In the genomic region with DNA sequence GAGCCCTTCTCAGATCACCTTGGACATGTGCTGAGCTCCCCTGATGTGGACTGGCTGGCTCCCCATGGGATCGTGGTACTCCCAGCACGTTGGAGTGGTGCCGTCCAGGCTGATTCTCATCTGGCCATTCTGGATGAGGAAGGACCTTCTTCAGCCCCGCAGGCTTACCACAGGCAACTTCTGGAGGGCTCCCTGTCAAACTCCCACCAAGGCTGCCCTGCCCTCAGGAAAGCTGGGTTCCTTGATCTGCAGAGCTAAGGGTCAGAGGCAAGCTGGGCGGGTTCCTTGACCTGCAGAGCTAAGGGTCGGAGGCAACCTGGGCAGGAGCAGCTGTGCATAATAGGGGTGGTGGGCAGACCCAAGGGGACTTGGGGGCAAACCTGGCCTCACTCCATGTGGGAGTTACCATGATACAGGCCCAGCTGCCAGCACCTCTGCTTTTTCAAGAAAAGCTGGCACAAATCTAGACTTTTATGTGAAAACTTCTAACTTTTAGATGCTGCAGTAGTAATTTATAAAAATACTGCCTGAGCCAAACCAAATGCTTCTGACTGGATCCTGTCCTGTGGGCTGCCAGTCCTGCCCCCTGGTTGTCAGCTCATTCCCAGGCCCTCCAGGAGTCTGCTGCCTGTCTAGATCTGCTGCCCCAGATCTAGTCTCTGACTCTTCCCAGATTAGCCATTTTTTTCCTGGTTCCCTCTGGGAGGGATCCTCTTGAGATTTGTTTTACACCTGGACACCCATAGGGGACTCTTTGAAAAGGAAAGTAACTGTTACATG, we compare ENCODE assay signal across 24 cellular contexts. TPM values are rescaled to one million over a fixed set of nuclear protein-coding genes. Genes with fewer than 3 reads are reported as not detected.
A peak's percentile ranks its signal among the peaks of the same experiment; 100 is the strongest.
DNase-seq lines count a peak whose midpoint lies in the region; ATAC-seq, FAIRE-seq and TF ChIP-seq lines count a peak whose summit lies in the region.
"Had no signal": no experiment of that assay in that cellular context is flagged by ENCODE, and none has a peak within 500 bp of the region (broad histone marks: within the 10 kb centered on the region; RNA-seq: fewer than 3 reads in every experiment).

No MANE protein-coding gene starts in this region.

- POLR2A ChIA-PET in RWPE1 (lab: Yijun Ruan, JAX; ENCODE audit: low non-redundant PET) = no interaction called here
- POLR2A ChIA-PET in endothelial cell of umbilical vein (lab: Charles Lee) = no interaction called here

- H3K9me1 ChIP-seq in endothelial cell of umbilical vein (replicated peaks; ENCODE audit: control insufficient read depth, extremely low read depth, insufficient read depth, low read length) = no peaks in the 10 kb centered on the region

- no peak for FAIRE-seq in endothelial cell of umbilical vein (lab: Jason Lieb, UNC)
- FAIRE-seq: A549 had no signal

- H3K4me3 ChIP-seq in BLaER1 = no peak overlapping the region
- no peak overlapping the region for H3K4me3 ChIP-seq in endothelial cell of umbilical vein (replicated peaks in 1 of 3; ENCODE audit: insufficient read depth in 1 of 3, low read depth in 1 of 3, low read length in 3 of 3)
- H3K4me3 ChIP-seq in smooth muscle cell = no peak overlapping the region
- no peak overlapping the region for H3K4me3 ChIP-seq in aorta (ENCODE audit: low read length in 2 of 2)
- no peak overlapping the region for H3K4me3 ChIP-seq in foreskin fibroblast (ENCODE audit: low read depth in 1 of 2, low read length in 2 of 2)
- H3K4me3 ChIP-seq: A549 had no signal

- dilution Hi-C loops in endothelial cell of umbilical vein (cut with MboI; ENCODE audit: extremely low pct_ligation_motif_present, low sequenced_read_pairs) = no loop called here

- H3K27ac ChIP-seq in BLaER1 = no peak overlapping the region
- peak overlapping the region; percentile 85 for H3K27ac ChIP-seq in RWPE1
- no peak overlapping the region for H3K27ac ChIP-seq in endothelial cell of umbilical vein (ENCODE audit: insufficient read depth, low read depth, low read length)
- H3K27ac ChIP-seq in smooth muscle cell (ENCODE audit: low read depth) = no peak overlapping the region
- H3K27ac ChIP-seq in aorta (ENCODE audit: low read depth in 1 of 2, low read length in 2 of 2) = no peak overlapping the region
- H3K27ac ChIP-seq: A549, KMS-11 had no signal

- no peaks in the 10 kb centered on the region for H4K20me1 ChIP-seq in BLaER1
- no peaks in the 10 kb centered on the region for H4K20me1 ChIP-seq in endothelial cell of umbilical vein (replicated peaks; ENCODE audit: control insufficient read depth, extremely low read depth, insufficient read depth, low read length)
- H4K20me1 ChIP-seq in smooth muscle cell (ENCODE audit: low read depth) = no peaks in the 10 kb centered on the region

- no TSS peak for BruUV-seq in endothelial cell of umbilical vein (replicated peaks; lab: Mats Ljungman, UMichigan)

- no peak for TF ChIP-seq POLR2A in endothelial cell of umbilical vein (IDR thresholded peaks at IDR 0.05; ENCODE audit: low read depth, low read length)

- TF ChIP-seq CTCF in RWPE1 (conservative IDR thresholded peaks at IDR 0.05; ENCODE audit: low read depth) = no peak
- TF ChIP-seq CTCF in endothelial cell of umbilical vein (IDR thresholded peaks at IDR 0.05; ENCODE audit: extremely low read depth in 1 of 2, insufficient read depth in 1 of 2, low read depth in 1 of 2, low read length in 2 of 2) = no peak
- no peak for TF ChIP-seq CTCF in smooth muscle cell (IDR thresholded peaks at IDR 0.05; ENCODE audit: borderline replicate concordance, insufficient read depth, poor library complexity, severe bottlenecking)
- no peak for TF ChIP-seq CTCF in foreskin fibroblast (IDR thresholded peaks at IDR 0.05; ENCODE audit: low read depth, low read length)

- 87% methylated on average over 6 of the region's 6 CpGs for WGBS in smooth muscle cell (ENCODE audit: low lambda C conversion rate)
- 87 to 88% methylated on average over 6 of the region's 6 CpGs for WGBS in aorta, 2 donors

- H3K79me2 ChIP-seq in endothelial cell of umbilical vein (ENCODE audit: control insufficient read depth, insufficient read depth, low read length) (no peaks in the 10 kb centered on the region), smooth muscle cell (ENCODE audit: low read depth) (no peaks in the 10 kb centered on the region)

- CTCF ChIA-PET in RWPE1 (lab: Yijun Ruan, JAX) = interaction anchor here (0.7 kb wide), 1 partner anchor 93 kb away, joined by 3 read pairs; no protein-coding TSS in a partner anchor
- CTCF ChIA-PET in endothelial cell of umbilical vein (lab: Charles Lee) = interaction anchor here (1.3 to 3.9 kb wide), 7 partner anchors 9 to 29 kb away, joined by 3 to 22 read pairs (median 4); no protein-coding TSS in a partner anchor

- DNase-seq in RWPE1 (ENCODE audit: low spot score) (no peak), endothelial cell of umbilical vein (ENCODE audit: low read depth, low spot score) (no peak), smooth muscle cell (lab: John Stamatoyannopoulos, UW; ENCODE audit: unreplicated experiment) (no peak), aorta (no peak), foreskin fibroblast (no peak), hypothalamus (lab: John Stamatoyannopoulos, UW) (no peak)
- DNase-seq in activated effector memory CD4-positive, alpha-beta T cell treated with Interleukin-2 at 50 U/mL for 16 hours = no peak
- DNase-seq: COR-L47, DMS 273 treated with DMSO at 0.1 percent for 48 hours, DND-41, GOT3, NCI-H1048, NCI-H1436, NCI-H1930, NCI-H524, PC-3 had no signal

- H3K4me2 ChIP-seq in BLaER1 = peak overlapping the region; percentile 71
- no peak overlapping the region for H3K4me2 ChIP-seq in endothelial cell of umbilical vein (ENCODE audit: insufficient read depth, low read length)
- H3K4me2 ChIP-seq in smooth muscle cell = no peak overlapping the region
- H3K4me2 ChIP-seq: A549, KMS-11 had no signal

- H3K36me3 ChIP-seq in BLaER1 (no peaks in the 10 kb centered on the region), endothelial cell of umbilical vein (ENCODE audit: control insufficient read depth in 2 of 2, extremely low read depth in 1 of 2, insufficient read depth in 2 of 2, low read length in 2 of 2) (no peaks in the 10 kb centered on the region), smooth muscle cell (ENCODE audit: low read depth) (no peaks in the 10 kb centered on the region), aorta (ENCODE audit: control insufficient read depth in 1 of 2, insufficient read depth in 2 of 2, low read length in 1 of 2) (no peaks in the 10 kb centered on the region)

- H3K4me1 ChIP-seq in BLaER1 = peaks cover 17% of the 10 kb centered on the region
- H3K4me1 ChIP-seq in endothelial cell of umbilical vein (ENCODE audit: control insufficient read depth, extremely low read depth, insufficient read depth, low read length) = peaks cover 7% of the 10 kb centered on the region
- H3K4me1 ChIP-seq in smooth muscle cell (ENCODE audit: low read depth) = no peaks in the 10 kb centered on the region
- H3K4me1 ChIP-seq in aorta (ENCODE audit: control insufficient read depth in 1 of 2, insufficient read depth in 2 of 2, low read length in 2 of 2) = no peaks in the 10 kb centered on the region
- H3K4me1 ChIP-seq: A549 had no signal

- H3K9me3 ChIP-seq in BLaER1 = no peaks in the 10 kb centered on the region
- H3K9me3 ChIP-seq in endothelial cell of umbilical vein (replicated peaks; ENCODE audit: control insufficient read depth, insufficient read depth, low read length) = no peaks in the 10 kb centered on the region
- H3K9me3 ChIP-seq in smooth muscle cell (replicated peaks; ENCODE audit: low read depth) = no peaks in the 10 kb centered on the region
- H3K9me3 ChIP-seq in aorta (ENCODE audit: control insufficient read depth, low read length) = no peaks in the 10 kb centered on the region
- H3K9me3 ChIP-seq: A549 had no signal

- ATAC-seq in aorta (ENCODE audit: low FRiP score) = no peak
- ATAC-seq: A549, HCT116, PC-3 had no signal

- H3K9ac ChIP-seq in BLaER1 (no peak overlapping the region), endothelial cell of umbilical vein (replicated peaks; ENCODE audit: extremely low read depth, insufficient read depth, low read length) (no peak overlapping the region), smooth muscle cell (ENCODE audit: low read depth) (no peak overlapping the region)
- H3K9ac ChIP-seq: KMS-11 had no signal

- intact Hi-C loops in endothelial cell of umbilical vein (cut with micrococcal nuclease) (no loop called here), aorta (cut with DNase I) (no loop called here)

- H2AFZ ChIP-seq in endothelial cell of umbilical vein (ENCODE audit: low read depth, low read length) (peak overlapping the region; percentile 0), smooth muscle cell (ENCODE audit: low read depth) (peak overlapping the region; percentile 5)

- H3K27me3 ChIP-seq in BLaER1 (no peaks in the 10 kb centered on the region), endothelial cell of umbilical vein (ENCODE audit: control insufficient read depth in 2 of 2, insufficient read depth in 2 of 2, low read length in 2 of 2) (no peaks in the 10 kb centered on the region), smooth muscle cell (ENCODE audit: low read depth) (no peaks in the 10 kb centered on the region), aorta (ENCODE audit: control insufficient read depth in 1 of 2, insufficient read depth in 2 of 2, low read length in 1 of 2) (no peaks in the 10 kb centered on the region)

- no peaks in the 10 kb centered on the region for H3F3A ChIP-seq in smooth muscle cell (ENCODE audit: low read depth)

RNA-seq across cellular contexts. Expression of a gene that starts 5.6 kb away (rescaled TPM):
- total RNA-seq in endothelial cell of umbilical vein (not detected in 2 replicates), smooth muscle cell (0.76 and 2.1 TPM in 2 replicates), aorta (not detected)
- polyA plus RNA-seq in endothelial cell of umbilical vein (not detected in 2 replicates), smooth muscle cell (1.0 and 1.3 TPM in 2 replicates), aorta (not detected)
- not detected in 2 replicates for polyA plus RNA-seq in endothelial cell of umbilical vein (2011; cell fraction: cytosol; rRNA removed)
- not detected in 2 replicates for polyA plus RNA-seq in endothelial cell of umbilical vein (2011; cell fraction: nucleus; rRNA removed)
- polyA plus RNA-seq in endothelial cell of umbilical vein (2012) = 0.37 TPM in 1 of 2 replicates, not detected in the other
- polyA minus RNA-seq in endothelial cell of umbilical vein = not detected in 2 replicates
- polyA minus RNA-seq in endothelial cell of umbilical vein (2011; cell fraction: cytosol; rRNA and poly(A)+ RNA removed) = 3.1 TPM
- not detected in 2 replicates for polyA minus RNA-seq in endothelial cell of umbilical vein (2011; cell fraction: nucleus; rRNA and poly(A)+ RNA removed)
- total RNA-seq: G401, HT-29, M059J, PC-3, SK-MEL-5 had no signal
- polyA plus RNA-seq: A549 had no signal

RNA-seq across cellular contexts. Expression of a gene that starts 19.5 kb away (rescaled TPM):
- total RNA-seq in endothelial cell of umbilical vein (0.18 TPM in 1 of 2 replicates, not detected in the other), smooth muscle cell (not detected in 2 replicates), aorta (not detected)
- polyA plus RNA-seq in endothelial cell of umbilical vein (0.05 TPM in 1 of 2 replicates, not detected in the other), smooth muscle cell (1.2 TPM in 1 of 2 replicates, not detected in the other), aorta (not detected)
- not detected in 2 replicates for polyA plus RNA-seq in endothelial cell of umbilical vein (2011; cell fraction: cytosol; rRNA removed)
- not detected in 2 replicates for polyA plus RNA-seq in endothelial cell of umbilical vein (2011; cell fraction: nucleus; rRNA removed)
- 0.19 and 0.26 TPM in 2 replicates for polyA plus RNA-seq in endothelial cell of umbilical vein (2012)
- polyA minus RNA-seq in endothelial cell of umbilical vein = not detected in 2 replicates
- not detected for polyA minus RNA-seq in endothelial cell of umbilical vein (2011; cell fraction: cytosol; rRNA and poly(A)+ RNA removed)
- not detected in 2 replicates for polyA minus RNA-seq in endothelial cell of umbilical vein (2011; cell fraction: nucleus; rRNA and poly(A)+ RNA removed)
- total RNA-seq: G401, M059J had no signal
- polyA plus RNA-seq: A549 had no signal

RNA-seq across cellular contexts. Expression of a gene that starts 27.5 kb away (rescaled TPM):
- total RNA-seq in endothelial cell of umbilical vein (not detected in 2 replicates), smooth muscle cell (not detected in 2 replicates), aorta (under 1 TPM in 1 of 2 donors, not detected in 1; 0.24 TPM)
- polyA plus RNA-seq in endothelial cell of umbilical vein (not detected in 2 replicates), smooth muscle cell (not detected in 2 replicates), aorta (1 to 10 TPM in 1 of 2 donors, under 1 TPM in 1; 0.10 to 1.6 TPM)
- polyA plus RNA-seq in endothelial cell of umbilical vein (2011; cell fraction: cytosol; rRNA removed) = not detected in 2 replicates
- polyA plus RNA-seq in endothelial cell of umbilical vein (2011; cell fraction: nucleus; rRNA removed) = not detected in 2 replicates
- not detected in 2 replicates for polyA plus RNA-seq in endothelial cell of umbilical vein (2012)
- not detected in 2 replicates for polyA minus RNA-seq in endothelial cell of umbilical vein
- polyA minus RNA-seq in endothelial cell of umbilical vein (2011; cell fraction: cytosol; rRNA and poly(A)+ RNA removed) = 7.6 TPM
- polyA minus RNA-seq in endothelial cell of umbilical vein (2011; cell fraction: nucleus; rRNA and poly(A)+ RNA removed) = not detected in 2 replicates
- total RNA-seq: G401, M059J had no signal

RNA-seq across cellular contexts. Expression of a gene that starts 50.2 kb away (rescaled TPM):
- total RNA-seq in endothelial cell of umbilical vein (22.1 and 24.9 TPM in 2 replicates), smooth muscle cell (11.8 and 14.4 TPM in 2 replicates), aorta (10 to 100 TPM; 11.8 to 17.5 TPM)
- polyA plus RNA-seq in endothelial cell of umbilical vein (19.2 and 22.3 TPM in 2 replicates), smooth muscle cell (15.9 and 19.0 TPM in 2 replicates), aorta (10 to 100 TPM in 1 of 2 donors, 1 to 10 TPM in 1; 3.8 to 12.3 TPM)
- 25.6 and 27.1 TPM in 2 replicates for polyA plus RNA-seq in endothelial cell of umbilical vein (2011; cell fraction: cytosol; rRNA removed)
- 28.1 and 38.8 TPM in 2 replicates for polyA plus RNA-seq in endothelial cell of umbilical vein (2011; cell fraction: nucleus; rRNA removed)
- 14.7 and 22.7 TPM in 2 replicates for polyA plus RNA-seq in endothelial cell of umbilical vein (2012)
- polyA minus RNA-seq in endothelial cell of umbilical vein = 29.5 and 36.2 TPM in 2 replicates
- polyA minus RNA-seq in endothelial cell of umbilical vein (2011; cell fraction: cytosol; rRNA and poly(A)+ RNA removed) = 8.9 TPM
- polyA minus RNA-seq in endothelial cell of umbilical vein (2011; cell fraction: nucleus; rRNA and poly(A)+ RNA removed) = 14.1 and 26.0 TPM in 2 replicates
- total RNA-seq: G401 had no signal

RNA-seq across cellular contexts. Expression of a gene that starts 53.9 kb away (rescaled TPM):
- total RNA-seq in endothelial cell of umbilical vein = not detected in 2 replicates
- polyA plus RNA-seq in endothelial cell of umbilical vein = not detected in 2 replicates
- not detected in 2 replicates for polyA plus RNA-seq in endothelial cell of umbilical vein (2011; cell fraction: cytosol; rRNA removed)
- not detected in 2 replicates for polyA plus RNA-seq in endothelial cell of umbilical vein (2011; cell fraction: nucleus; rRNA removed)
- not detected in 2 replicates for polyA plus RNA-seq in endothelial cell of umbilical vein (2012)
- polyA minus RNA-seq in endothelial cell of umbilical vein = not detected in 2 replicates
- polyA minus RNA-seq in endothelial cell of umbilical vein (2011; cell fraction: cytosol; rRNA and poly(A)+ RNA removed) = not detected
- polyA minus RNA-seq in endothelial cell of umbilical vein (2011; cell fraction: nucleus; rRNA and poly(A)+ RNA removed) = not detected in 2 replicates
- total RNA-seq in smooth muscle cell = not detected in 2 replicates
- polyA plus RNA-seq in smooth muscle cell = not detected in 2 replicates
- total RNA-seq in aorta = not detected
- not detected for polyA plus RNA-seq in aorta
- total RNA-seq: G401, HT-29, M059J, PC-3, SK-MEL-5 had no signal
- polyA plus RNA-seq: A549 had no signal
